1 cellular context compared by ENCODE assay signal in the genomic region with DNA sequence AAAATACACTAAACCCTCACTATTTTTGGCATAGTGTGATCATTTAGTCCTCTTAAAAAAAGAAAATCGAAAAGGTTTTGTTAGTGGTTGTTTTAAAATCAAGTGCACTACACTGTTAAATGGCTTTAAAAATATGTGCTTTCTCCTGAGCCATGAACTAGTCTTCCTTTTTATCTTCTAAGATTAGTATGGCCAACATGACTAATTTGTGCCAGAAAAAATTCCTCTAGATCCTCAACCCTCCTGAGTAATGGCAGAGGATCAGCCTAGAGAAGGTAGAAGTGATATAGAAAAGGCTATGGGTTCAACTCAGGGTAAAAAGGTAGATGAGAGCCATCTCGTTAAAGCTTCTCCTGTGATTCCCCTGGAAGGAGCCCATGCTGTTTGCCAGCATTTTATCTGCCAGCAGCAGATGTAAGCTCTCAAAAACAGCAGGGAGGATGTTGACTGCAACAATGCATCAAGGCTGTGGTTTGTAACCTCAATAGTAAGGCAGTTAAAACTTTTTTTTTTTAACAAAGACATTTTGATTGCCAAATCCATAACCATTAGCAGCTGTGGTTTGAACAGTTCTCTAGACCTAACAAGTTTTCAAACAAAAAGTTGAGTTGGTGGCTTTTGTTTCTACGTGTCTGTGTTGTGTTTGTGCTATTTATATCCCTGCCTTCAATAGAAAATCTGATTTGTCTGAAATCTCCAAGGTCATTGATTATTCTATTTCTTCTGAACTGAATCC.
TF ChIP-seq lines count a peak whose summit lies in the region.

No MANE protein-coding gene starts in this region.

TF ChIP-seq in GM12878, 131 proteins besides CTCF, POLR2A, EP300 and RAD21 (continues in another document):
- peak; percentile 84 to 87; a peak in 3 of 4 replicates for TF ChIP-seq IKZF2 (IDR thresholded peaks at IDR 0.05)
- TF ChIP-seq, protein P1, sequence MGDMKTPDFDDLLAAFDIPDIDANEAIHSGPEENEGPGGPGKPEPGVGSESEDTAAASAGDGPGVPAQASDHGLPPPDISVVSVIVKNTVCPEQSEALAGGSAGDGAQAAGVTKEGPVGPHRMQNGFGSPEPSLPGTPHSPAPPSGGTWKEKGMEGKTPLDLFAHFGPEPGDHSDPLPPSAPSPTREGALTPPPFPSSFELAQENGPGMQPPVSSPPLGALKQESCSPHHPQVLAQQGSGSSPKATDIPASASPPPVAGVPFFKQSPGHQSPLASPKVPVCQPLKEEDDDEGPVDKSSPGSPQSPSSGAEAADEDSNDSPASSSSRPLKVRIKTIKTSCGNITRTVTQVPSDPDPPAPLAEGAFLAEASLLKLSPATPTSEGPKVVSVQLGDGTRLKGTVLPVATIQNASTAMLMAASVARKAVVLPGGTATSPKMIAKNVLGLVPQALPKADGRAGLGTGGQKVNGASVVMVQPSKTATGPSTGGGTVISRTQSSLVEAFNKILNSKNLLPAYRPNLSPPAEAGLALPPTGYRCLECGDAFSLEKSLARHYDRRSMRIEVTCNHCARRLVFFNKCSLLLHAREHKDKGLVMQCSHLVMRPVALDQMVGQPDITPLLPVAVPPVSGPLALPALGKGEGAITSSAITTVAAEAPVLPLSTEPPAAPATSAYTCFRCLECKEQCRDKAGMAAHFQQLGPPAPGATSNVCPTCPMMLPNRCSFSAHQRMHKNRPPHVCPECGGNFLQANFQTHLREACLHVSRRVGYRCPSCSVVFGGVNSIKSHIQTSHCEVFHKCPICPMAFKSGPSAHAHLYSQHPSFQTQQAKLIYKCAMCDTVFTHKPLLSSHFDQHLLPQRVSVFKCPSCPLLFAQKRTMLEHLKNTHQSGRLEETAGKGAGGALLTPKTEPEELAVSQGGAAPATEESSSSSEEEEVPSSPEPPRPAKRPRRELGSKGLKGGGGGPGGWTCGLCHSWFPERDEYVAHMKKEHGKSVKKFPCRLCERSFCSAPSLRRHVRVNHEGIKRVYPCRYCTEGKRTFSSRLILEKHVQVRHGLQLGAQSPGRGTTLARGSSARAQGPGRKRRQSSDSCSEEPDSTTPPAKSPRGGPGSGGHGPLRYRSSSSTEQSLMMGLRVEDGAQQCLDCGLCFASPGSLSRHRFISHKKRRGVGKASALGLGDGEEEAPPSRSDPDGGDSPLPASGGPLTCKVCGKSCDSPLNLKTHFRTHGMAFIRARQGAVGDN (IDR thresholded peaks at IDR 0.05), result no peak; the same call in 1 of the 2 replicates
- TF ChIP-seq FOXK2 (IDR thresholded peaks at IDR 0.05), result no peak
- no peak for TF ChIP-seq NR2F1 (conservative IDR thresholded peaks at IDR 0.05)
- TF ChIP-seq SREBF1 (IDR thresholded peaks at IDR 0.05; ENCODE audit: low read length), result no peak
- TF ChIP-seq YY1 (IDR thresholded peaks at IDR 0.05; ENCODE audit: low read depth, low read length), result peak; percentile 50; the same call in 1 of the 2 replicates
- no peak for TF ChIP-seq CHD4 (IDR thresholded peaks at IDR 0.05)
- no peak for TF ChIP-seq MTA3 (IDR thresholded peaks at IDR 0.05; ENCODE audit: borderline replicate concordance, low read length)
- TF ChIP-seq POLR2AphosphoS5 (IDR thresholded peaks at IDR 0.05; ENCODE audit: low read length), result 0 out of 2 replicates have a peak, but pooled peaks have one; percentile 25
- no peak for TF ChIP-seq ZNF207 (IDR thresholded peaks at IDR 0.05; ENCODE audit: borderline replicate concordance)
- TF ChIP-seq FOXM1 (IDR thresholded peaks at IDR 0.05; ENCODE audit: low read depth, low read length), result peak; percentile 33; the same call in 1 of the 2 replicates
- no peak for TF ChIP-seq ETV6 (conservative IDR thresholded peaks at IDR 0.05 in 1 of 2, IDR thresholded peaks at IDR 0.05 in 1 of 2; ENCODE audit: borderline replicate concordance in 1 of 2, low read depth in 1 of 2)
- TF ChIP-seq, protein P2, sequence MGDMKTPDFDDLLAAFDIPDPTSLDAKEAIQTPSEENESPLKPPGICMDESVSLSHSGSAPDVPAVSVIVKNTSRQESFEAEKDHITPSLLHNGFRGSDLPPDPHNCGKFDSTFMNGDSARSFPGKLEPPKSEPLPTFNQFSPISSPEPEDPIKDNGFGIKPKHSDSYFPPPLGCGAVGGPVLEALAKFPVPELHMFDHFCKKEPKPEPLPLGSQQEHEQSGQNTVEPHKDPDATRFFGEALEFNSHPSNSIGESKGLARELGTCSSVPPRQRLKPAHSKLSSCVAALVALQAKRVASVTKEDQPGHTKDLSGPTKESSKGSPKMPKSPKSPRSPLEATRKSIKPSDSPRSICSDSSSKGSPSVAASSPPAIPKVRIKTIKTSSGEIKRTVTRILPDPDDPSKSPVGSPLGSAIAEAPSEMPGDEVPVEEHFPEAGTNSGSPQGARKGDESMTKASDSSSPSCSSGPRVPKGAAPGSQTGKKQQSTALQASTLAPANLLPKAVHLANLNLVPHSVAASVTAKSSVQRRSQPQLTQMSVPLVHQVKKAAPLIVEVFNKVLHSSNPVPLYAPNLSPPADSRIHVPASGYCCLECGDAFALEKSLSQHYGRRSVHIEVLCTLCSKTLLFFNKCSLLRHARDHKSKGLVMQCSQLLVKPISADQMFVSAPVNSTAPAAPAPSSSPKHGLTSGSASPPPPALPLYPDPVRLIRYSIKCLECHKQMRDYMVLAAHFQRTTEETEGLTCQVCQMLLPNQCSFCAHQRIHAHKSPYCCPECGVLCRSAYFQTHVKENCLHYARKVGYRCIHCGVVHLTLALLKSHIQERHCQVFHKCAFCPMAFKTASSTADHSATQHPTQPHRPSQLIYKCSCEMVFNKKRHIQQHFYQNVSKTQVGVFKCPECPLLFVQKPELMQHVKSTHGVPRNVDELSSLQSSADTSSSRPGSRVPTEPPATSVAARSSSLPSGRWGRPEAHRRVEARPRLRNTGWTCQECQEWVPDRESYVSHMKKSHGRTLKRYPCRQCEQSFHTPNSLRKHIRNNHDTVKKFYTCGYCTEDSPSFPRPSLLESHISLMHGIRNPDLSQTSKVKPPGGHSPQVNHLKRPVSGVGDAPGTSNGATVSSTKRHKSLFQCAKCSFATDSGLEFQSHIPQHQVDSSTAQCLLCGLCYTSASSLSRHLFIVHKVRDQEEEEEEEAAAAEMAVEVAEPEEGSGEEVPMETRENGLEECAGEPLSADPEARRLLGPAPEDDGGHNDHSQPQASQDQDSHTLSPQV (IDR thresholded peaks at IDR 0.05), result 0 out of 2 replicates have a peak, but pooled peaks have one; percentile 38
- TF ChIP-seq, protein P3, sequence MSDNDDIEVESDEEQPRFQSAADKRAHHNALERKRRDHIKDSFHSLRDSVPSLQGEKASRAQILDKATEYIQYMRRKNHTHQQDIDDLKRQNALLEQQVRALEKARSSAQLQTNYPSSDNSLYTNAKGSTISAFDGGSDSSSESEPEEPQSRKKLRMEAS (IDR thresholded peaks at IDR 0.05; ENCODE audit: low read depth, low read length), result no peak
- TF ChIP-seq BHLHE40 (IDR thresholded peaks at IDR 0.05; ENCODE audit: borderline replicate concordance in 1 of 2, low read depth in 2 of 2, low read length in 1 of 2), result no peak; a peak in 1 of 4 replicates
- peak; percentile 71; the same call in 1 of the 2 replicates for TF ChIP-seq CBFB (IDR thresholded peaks at IDR 0.05; ENCODE audit: low read depth)
- no peak for TF ChIP-seq ZNF622 (IDR thresholded peaks at IDR 0.05)
- TF ChIP-seq ZBTB4 (CRISPR knock-in tag; IDR thresholded peaks at IDR 0.05), result no peak
- TF ChIP-seq NFIC (IDR thresholded peaks at IDR 0.05; ENCODE audit: low read depth, low read length), result peak; percentile 57; the same call in 1 of the 2 replicates
- no peak for TF ChIP-seq PAX8 (IDR thresholded peaks at IDR 0.05)
- no peak for TF ChIP-seq RCOR1 (conservative IDR thresholded peaks at IDR 0.05; ENCODE audit: low read depth, low read length)
- TF ChIP-seq PAX5 (IDR thresholded peaks at IDR 0.05; ENCODE audit: borderline replicate concordance, low read depth, low read length), result peak; percentile 35; the same call in 1 of the 2 replicates
- TF ChIP-seq, protein P4, sequence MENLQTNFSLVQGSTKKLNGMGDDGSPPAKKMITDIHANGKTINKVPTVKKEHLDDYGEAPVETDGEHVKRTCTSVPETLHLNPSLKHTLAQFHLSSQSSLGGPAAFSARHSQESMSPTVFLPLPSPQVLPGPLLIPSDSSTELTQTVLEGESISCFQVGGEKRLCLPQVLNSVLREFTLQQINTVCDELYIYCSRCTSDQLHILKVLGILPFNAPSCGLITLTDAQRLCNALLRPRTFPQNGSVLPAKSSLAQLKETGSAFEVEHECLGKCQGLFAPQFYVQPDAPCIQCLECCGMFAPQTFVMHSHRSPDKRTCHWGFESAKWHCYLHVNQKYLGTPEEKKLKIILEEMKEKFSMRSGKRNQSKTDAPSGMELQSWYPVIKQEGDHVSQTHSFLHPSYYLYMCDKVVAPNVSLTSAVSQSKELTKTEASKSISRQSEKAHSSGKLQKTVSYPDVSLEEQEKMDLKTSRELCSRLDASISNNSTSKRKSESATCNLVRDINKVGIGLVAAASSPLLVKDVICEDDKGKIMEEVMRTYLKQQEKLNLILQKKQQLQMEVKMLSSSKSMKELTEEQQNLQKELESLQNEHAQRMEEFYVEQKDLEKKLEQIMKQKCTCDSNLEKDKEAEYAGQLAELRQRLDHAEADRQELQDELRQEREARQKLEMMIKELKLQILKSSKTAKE (IDR thresholded peaks at IDR 0.05; ENCODE audit: low read depth, poor library complexity, severe bottlenecking), result peak; percentile 83
- TF ChIP-seq WRNIP1 (IDR thresholded peaks at IDR 0.05; ENCODE audit: borderline replicate concordance, low read depth, low read length), result no peak
- TF ChIP-seq MTA2 (IDR thresholded peaks at IDR 0.05; ENCODE audit: low read depth), result peak; percentile 96
- no peak for TF ChIP-seq CBX3 (IDR thresholded peaks at IDR 0.05; ENCODE audit: borderline replicate concordance, low read depth)
- TF ChIP-seq NR2C2 (IDR thresholded peaks at IDR 0.05; ENCODE audit: borderline replicate concordance, control insufficient read depth, insufficient read length, low read depth), result no peak
- TF ChIP-seq RB1 (IDR thresholded peaks at IDR 0.05; ENCODE audit: borderline replicate concordance), result no peak
- peak; percentile 70; the same call in 1 of the 2 replicates for TF ChIP-seq IKZF1 (conservative IDR thresholded peaks at IDR 0.05)
- TF ChIP-seq, protein P5, sequence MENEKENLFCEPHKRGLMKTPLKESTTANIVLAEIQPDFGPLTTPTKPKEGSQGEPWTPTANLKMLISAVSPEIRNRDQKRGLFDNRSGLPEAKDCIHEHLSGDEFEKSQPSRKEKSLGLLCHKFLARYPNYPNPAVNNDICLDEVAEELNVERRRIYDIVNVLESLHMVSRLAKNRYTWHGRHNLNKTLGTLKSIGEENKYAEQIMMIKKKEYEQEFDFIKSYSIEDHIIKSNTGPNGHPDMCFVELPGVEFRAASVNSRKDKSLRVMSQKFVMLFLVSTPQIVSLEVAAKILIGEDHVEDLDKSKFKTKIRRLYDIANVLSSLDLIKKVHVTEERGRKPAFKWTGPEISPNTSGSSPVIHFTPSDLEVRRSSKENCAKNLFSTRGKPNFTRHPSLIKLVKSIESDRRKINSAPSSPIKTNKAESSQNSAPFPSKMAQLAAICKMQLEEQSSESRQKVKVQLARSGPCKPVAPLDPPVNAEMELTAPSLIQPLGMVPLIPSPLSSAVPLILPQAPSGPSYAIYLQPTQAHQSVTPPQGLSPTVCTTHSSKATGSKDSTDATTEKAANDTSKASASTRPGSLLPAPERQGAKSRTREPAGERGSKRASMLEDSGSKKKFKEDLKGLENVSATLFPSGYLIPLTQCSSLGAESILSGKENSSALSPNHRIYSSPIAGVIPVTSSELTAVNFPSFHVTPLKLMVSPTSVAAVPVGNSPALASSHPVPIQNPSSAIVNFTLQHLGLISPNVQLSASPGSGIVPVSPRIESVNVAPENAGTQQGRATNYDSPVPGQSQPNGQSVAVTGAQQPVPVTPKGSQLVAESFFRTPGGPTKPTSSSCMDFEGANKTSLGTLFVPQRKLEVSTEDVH (IDR thresholded peaks at IDR 0.05; ENCODE audit: low read depth, partially characterized antibody), result no peak
- no peak for TF ChIP-seq GATAD2B (conservative IDR thresholded peaks at IDR 0.05; ENCODE audit: low read depth)
- no peak for TF ChIP-seq TBL1XR1 (IDR thresholded peaks at IDR 0.05; ENCODE audit: low read depth, low read length)
- no peak for TF ChIP-seq BMI1 (IDR thresholded peaks at IDR 0.05; ENCODE audit: borderline replicate concordance)
- TF ChIP-seq DPF2 (IDR thresholded peaks at IDR 0.05), result peak; percentile 71
- TF ChIP-seq SUZ12 (IDR thresholded peaks at IDR 0.05; ENCODE audit: unreplicated experiment), result no peak
- peak; percentile 53; the same call in 1 of the 2 replicates for TF ChIP-seq PKNOX1 (IDR thresholded peaks at IDR 0.05)
- TF ChIP-seq TCF3 (IDR thresholded peaks at IDR 0.05; ENCODE audit: borderline replicate concordance, insufficient read depth, low read depth, low read length), result peak; percentile 55; the same call in 1 of the 2 replicates
